8 cellular contexts compared by ENCODE assay signal in the genomic region with DNA sequence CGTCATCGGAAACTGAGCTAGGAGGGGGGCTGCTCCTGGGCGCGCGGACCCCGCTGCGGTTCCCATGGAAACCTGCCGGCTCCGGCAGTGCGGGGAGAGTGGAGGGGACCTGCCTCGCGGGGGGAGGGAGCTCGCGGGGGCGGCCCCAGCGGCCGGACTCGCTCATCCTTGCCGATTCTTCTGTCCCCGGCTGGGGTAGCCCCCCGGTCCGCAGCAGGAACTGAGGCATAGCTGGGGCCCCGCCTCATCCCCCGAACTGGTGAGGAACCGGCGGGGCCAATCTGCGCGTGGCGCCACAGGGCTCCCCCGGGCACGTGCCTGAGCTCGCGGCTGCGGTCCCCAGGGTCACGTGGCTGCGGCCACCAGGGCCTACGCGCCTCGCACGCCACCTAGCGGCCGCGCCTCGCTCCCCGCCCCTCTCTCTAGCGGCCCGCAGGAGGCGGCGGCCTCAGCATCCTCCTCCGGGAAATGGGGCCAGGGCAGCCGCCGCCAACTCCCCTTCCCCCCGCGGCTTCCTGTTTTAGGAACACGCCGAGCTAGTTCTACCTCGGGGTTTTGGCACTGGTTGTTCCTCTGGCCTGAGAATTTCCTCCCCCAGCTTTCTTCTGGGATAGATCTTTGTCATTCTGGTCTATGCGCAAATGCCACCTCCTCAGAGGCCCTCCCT. TPM values are rescaled to one million over a fixed set of nuclear protein-coding genes. Genes with fewer than 3 reads are reported as not detected.
DNase-seq lines count a peak whose midpoint lies in the region; ATAC-seq and TF ChIP-seq lines count a peak whose summit lies in the region.

No MANE protein-coding gene starts in this region.

- in situ Hi-C loops in mammary epithelial cell (cut with MboI; ENCODE audit: low sequenced_read_pairs in 2 of 2) = loop anchor here in 1 of 2 donors (5.0 to 25.0 kb wide), 3 partner anchors 95 to 345 kb away; partner anchors contain the start of genes ACP5 and TSPAN16

- peak overlapping the region; percentile 55 for H3K27ac ChIP-seq in A673 (ENCODE audit: low read depth, low read length, poor library complexity, severe bottlenecking)
- no peak overlapping the region for H3K27ac ChIP-seq in mammary epithelial cell (ENCODE audit: insufficient read depth, low read depth, low read length)

- peak overlapping the region; percentile 74 for H3K4me3 Mint-ChIP-seq in activated B cell treated with CpG ODN at 0.5 μM for 24 hours

- no peaks in the 10 kb centered on the region for H3K79me2 ChIP-seq in mammary epithelial cell (ENCODE audit: insufficient read depth, low read length)

- H3K27me3 Mint-ChIP-seq in activated B cell treated with CpG ODN at 0.5 μM for 24 hours = peaks cover 23% of the 10 kb centered on the region

- H3K9ac ChIP-seq in mammary epithelial cell (ENCODE audit: insufficient read depth, low read length) = no peak overlapping the region

- H3K27me3 ChIP-seq in A673 (replicated peaks; ENCODE audit: insufficient read depth, low read depth, low read length, poor library complexity) = peaks cover 21% of the 10 kb centered on the region
- H3K27me3 ChIP-seq in mammary epithelial cell (ENCODE audit: insufficient read depth, low read length) = peaks cover 25% of the 10 kb centered on the region

- peak overlapping the region; percentile 41 for H3K27ac Mint-ChIP-seq in activated B cell treated with CpG ODN at 0.5 μM for 24 hours

- CTCF ChIA-PET in A673 (lab: Charles Lee) = interaction anchor here (0.6 to 1.6 kb wide), 11 partner anchors 31 to 541 kb away, joined by 3 to 10 read pairs (median 4); no protein-coding TSS in a partner anchor
- CTCF ChIA-PET in activated B cell treated with CpG ODN at 0.5 μM for 24 hours (lab: Charles Lee) = interaction anchor here (0.7 to 3.1 kb wide), 18 partner anchors 13 to 447 kb away, joined by 3 to 27 read pairs (median 6); partner anchors contain the start of genes EPOR, SWSAP1, TSPAN16 and ZNF653
- CTCF ChIA-PET in mammary epithelial cell (lab: Charles Lee; ENCODE audit: low non-redundant PET) = interaction anchor here (0.5 to 0.7 kb wide), 4 partner anchors 101 to 356 kb away, joined by 3 to 7 read pairs (median 4); no protein-coding TSS in a partner anchor

- TF ChIP-seq CTCF in A673 (conservative IDR thresholded peaks at IDR 0.05; ENCODE audit: low read depth, low read length) (peak; percentile 86), activated B cell treated with CpG ODN at 0.5 μM for 24 hours (IDR thresholded peaks at IDR 0.05) (no peak), mammary epithelial cell (conservative IDR thresholded peaks at IDR 0.05 in 1 of 2, IDR thresholded peaks at IDR 0.05 in 1 of 2; ENCODE audit: extremely low read depth in 1 of 2, insufficient read depth in 1 of 2, low read depth in 1 of 2, low read length in 2 of 2) (peak; percentile 61 to 91)

- H4K20me1 ChIP-seq in mammary epithelial cell (ENCODE audit: insufficient read depth, low read length) = no peaks in the 10 kb centered on the region

- no peaks in the 10 kb centered on the region for H3K9me3 Mint-ChIP-seq in activated B cell treated with CpG ODN at 0.5 μM for 24 hours

- peak overlapping the region; percentile 84 for H3K4me2 ChIP-seq in mammary epithelial cell (ENCODE audit: insufficient read depth, low read depth, low read length)

- dilution Hi-C loops in mammary epithelial cell (cut with HindIII; ENCODE audit: low sequenced_read_pairs) = no loop called here

- H3K36me3 ChIP-seq in A673 (ENCODE audit: insufficient read depth, low read length, poor library complexity, severe bottlenecking) (no peaks in the 10 kb centered on the region), mammary epithelial cell (ENCODE audit: insufficient read depth, low read length) (no peaks in the 10 kb centered on the region)

- H3K4me1 Mint-ChIP-seq in activated B cell treated with CpG ODN at 0.5 μM for 24 hours = peaks cover 30% of the 10 kb centered on the region

- H3K4me1 ChIP-seq in A673 (ENCODE audit: insufficient read depth, low read length, poor library complexity, severe bottlenecking) = peaks cover 21% of the 10 kb centered on the region
- H3K4me1 ChIP-seq in mammary epithelial cell (ENCODE audit: insufficient read depth, low read length) = peaks cover 9% of the 10 kb centered on the region

- H3K36me3 Mint-ChIP-seq in activated B cell treated with CpG ODN at 0.5 μM for 24 hours (ENCODE audit: low read depth) = peaks cover 11% of the 10 kb centered on the region

- ATAC-seq in GM18858 (IDR thresholded peaks at IDR 0.05; ENCODE audit: unreplicated experiment) (peak; percentile 54), HG03175 (IDR thresholded peaks at IDR 0.05; ENCODE audit: unreplicated experiment) (peak; percentile 58), activated B cell treated with CpG ODN at 0.5 μM for 24 hours (ENCODE audit: low read depth) (peak; percentile 72)

- WGBS in mammary epithelial cell (ENCODE audit: low coverage, missing lambda C conversion rate) = 7% methylated on average over 3 of the region's 58 CpGs

- DNase-seq in A673 (ENCODE audit: low spot score) (peak; percentile 92), NCI-H2196 treated with DMSO at 0.1 percent for 48 hours (lab: John Stamatoyannopoulos, UW; ENCODE audit: unreplicated experiment) (peak; percentile 88), activated B cell treated with CpG ODN at 0.5 μM for 24 hours (peak; percentile 85), mammary epithelial cell (peak; percentile 69), iris pigment epithelial cell (ENCODE audit: low read depth) (peak; percentile 75)
- peak; percentile 93 for DNase-seq in stimulated activated CD4-positive, alpha-beta T cell treated with anti-CD3 and anti-CD28 coated beads, Interleukin-15, amount 100 ng/mL, for 24 hours

- H3K4me3 ChIP-seq in A673 (ENCODE audit: low read depth, low read length, poor library complexity, severe bottlenecking) = peak overlapping the region; percentile 44
- H3K4me3 ChIP-seq in mammary epithelial cell (replicated peaks in 1 of 3; ENCODE audit: insufficient read depth in 1 of 3, low read depth in 2 of 3, low read length in 3 of 3) = peak overlapping the region; percentile 31 to 40 (median 35)

- H3K9me3 ChIP-seq in A673 (ENCODE audit: low read depth, low read length, poor library complexity, severe bottlenecking) = no peaks in the 10 kb centered on the region
- H3K9me3 ChIP-seq in mammary epithelial cell (replicated peaks; ENCODE audit: insufficient read depth, low read length) = no peaks in the 10 kb centered on the region

- H2AFZ ChIP-seq in mammary epithelial cell (ENCODE audit: low read depth, low read length) = peak overlapping the region; percentile 68

- BruUV-seq in A673 (replicated peaks; lab: Mats Ljungman, UMichigan) (no TSS peak), mammary epithelial cell (replicated peaks; lab: Mats Ljungman, UMichigan) (no TSS peak)

- intact Hi-C loops in A673 (cut with micrococcal nuclease; ENCODE audit: unreplicated experiment) (loop anchor here (1.0 to 2.0 kb wide), 3 partner anchors 104 to 344 kb away; no protein-coding TSS in a partner anchor), activated B cell treated with CpG ODN at 0.5 μM for 24 hours (cut with micrococcal nuclease) (loop anchor here (1.0 to 5.0 kb wide), 8 partner anchors 23 to 445 kb away; partner anchors contain the start of genes ODAD3, PRKCSH and ZNF653), mammary epithelial cell (cut with micrococcal nuclease) (loop anchor here (1.0 to 2.0 kb wide), 4 partner anchors 101 to 346 kb away; no protein-coding TSS in a partner anchor)

- POLR2A ChIA-PET in A673 (lab: Charles Lee; ENCODE audit: low non-redundant PET) (no interaction called here), activated B cell treated with CpG ODN at 0.5 μM for 24 hours (lab: Charles Lee) (interaction anchor here (0.5 to 2.8 kb wide), 11 partner anchors 46 to 1092 kb away, joined by 3 to 21 read pairs (median 4); partner anchors contain the start of genes ECSIT, ODAD3, PRKCSH and SWSAP1)

RNA-seq across cellular contexts. Expression of gene ELAVL3, which starts 1.7 kb away (rescaled TPM):
- total RNA-seq in A673 (2021) (5.3 TPM in 2 replicates), activated B cell treated with CpG ODN at 0.5 μM for 24 hours (not detected in 2 replicates), mammary epithelial cell (not detected)
- polyA plus RNA-seq in mammary epithelial cell = not detected
- not detected for polyA minus RNA-seq in mammary epithelial cell

RNA-seq across cellular contexts. Expression of gene ZNF653, which starts 23.1 kb away (rescaled TPM):
- total RNA-seq in A673 (2021) (15.9 and 16.4 TPM in 2 replicates), activated B cell treated with CpG ODN at 0.5 μM for 24 hours (10.3 and 14.1 TPM in 2 replicates), mammary epithelial cell (1 to 10 TPM; 5.2 to 6.2 TPM)
- polyA plus RNA-seq in mammary epithelial cell = 10.1 TPM
- polyA minus RNA-seq in mammary epithelial cell = 41.1 TPM

RNA-seq across cellular contexts. Expression of gene ECSIT, which starts 46.4 kb away (rescaled TPM):
- total RNA-seq in A673 (2021) (64.7 and 74.8 TPM in 2 replicates), activated B cell treated with CpG ODN at 0.5 μM for 24 hours (49.3 and 54.2 TPM in 2 replicates), mammary epithelial cell (10 to 100 TPM; 13.7 to 16.8 TPM)
- polyA plus RNA-seq in mammary epithelial cell = 28.5 TPM
- polyA minus RNA-seq in mammary epithelial cell = 23.6 TPM

RNA-seq across cellular contexts. Expression of gene PRKCSH, which starts 47.1 kb away (rescaled TPM):
- total RNA-seq in A673 (2021) = 456 and 468 TPM in 2 replicates
- 287 and 289 TPM in 2 replicates for total RNA-seq in activated B cell treated with CpG ODN at 0.5 μM for 24 hours
- total RNA-seq in mammary epithelial cell = 100 to 1,000 TPM; 118 to 290 TPM
- polyA plus RNA-seq in mammary epithelial cell = 88.9 TPM
- 239 TPM for polyA minus RNA-seq in mammary epithelial cell

RNA-seq across cellular contexts. Expression of gene ODAD3, which starts 47.6 kb away (rescaled TPM):
- 0.39 and 1.4 TPM in 2 replicates for total RNA-seq in A673 (2021)
- total RNA-seq in activated B cell treated with CpG ODN at 0.5 μM for 24 hours = 0.29 TPM in 1 of 2 replicates, not detected in the other
- total RNA-seq in mammary epithelial cell = 1 to 10 TPM in 1 of 2 donors, under 1 TPM in 1; 0.17 to 1.1 TPM
- 0.32 TPM for polyA plus RNA-seq in mammary epithelial cell
- not detected for polyA minus RNA-seq in mammary epithelial cell
